8 cellular contexts compared by ENCODE assay signal in the genomic region with DNA sequence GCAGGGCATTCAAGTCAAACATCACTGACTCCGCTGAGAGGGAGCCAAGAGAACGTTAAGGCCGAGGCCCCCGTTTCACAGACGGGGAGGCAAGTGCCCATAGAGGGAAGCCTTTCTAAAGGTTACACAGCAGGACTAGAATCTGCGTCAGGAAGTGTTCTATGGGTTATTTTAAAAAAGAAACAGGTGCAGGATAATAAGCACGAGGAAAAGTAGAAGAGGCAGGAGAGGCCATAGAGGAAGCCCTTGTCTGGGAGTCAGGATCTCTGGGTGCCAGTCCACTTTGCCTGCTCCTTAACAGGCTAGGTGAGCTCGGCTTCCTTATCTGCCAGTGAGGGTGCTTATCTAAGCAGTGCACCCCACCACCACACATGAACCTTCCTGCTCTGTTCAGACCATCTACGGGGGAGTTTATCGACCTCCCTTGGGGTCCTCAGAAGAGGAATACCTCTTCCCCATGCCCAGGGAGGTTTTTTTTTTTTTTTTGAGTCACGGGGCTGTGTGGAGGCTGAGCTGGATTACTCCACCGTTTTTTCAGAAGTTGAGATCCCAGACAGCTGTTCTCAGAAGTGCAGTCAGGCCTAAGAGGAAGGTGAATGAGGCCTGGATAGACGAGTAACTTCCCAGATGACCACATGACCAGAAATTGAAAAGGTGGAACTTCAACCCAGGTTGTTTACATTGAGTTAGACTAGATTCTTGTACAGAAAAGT. TPM values are rescaled to one million over a fixed set of nuclear protein-coding genes. Genes with fewer than 3 reads are reported as not detected.
DNase-seq lines count a peak whose midpoint lies in the region; ATAC-seq and TF ChIP-seq lines count a peak whose summit lies in the region.

No MANE protein-coding gene starts in this region.

- H3K9me3 ChIP-seq in HUES64 (ENCODE audit: insufficient read depth, low read depth, low read length) (no peaks in the 10 kb centered on the region), WERI-Rb-1 (ENCODE audit: severe bottlenecking) (no peaks in the 10 kb centered on the region), psoas muscle (no peaks in the 10 kb centered on the region)

- peak overlapping the region; percentile 24 for H3K9ac ChIP-seq in HUES64 (ENCODE audit: low read depth, low read length)

- no peak for TF ChIP-seq CTCF in WERI-Rb-1 (IDR thresholded peaks at IDR 0.05; ENCODE audit: low read depth, low read length)
- no peak for TF ChIP-seq CTCF in psoas muscle (IDR thresholded peaks at IDR 0.05)

- 40% methylated on average over 13 of the region's 13 CpGs for WGBS in HUES64
- WGBS in psoas muscle, 3 donors = 11 to 16% (median 15%) methylated on average over 13 of the region's 13 CpGs

- H3K27me3 ChIP-seq in HUES64 (ENCODE audit: insufficient read depth, low read length) (peaks cover 15% of the 10 kb centered on the region), WERI-Rb-1 (ENCODE audit: insufficient read depth, low read depth, severe bottlenecking) (no peaks in the 10 kb centered on the region), psoas muscle (ENCODE audit: insufficient read depth in 3 of 3, low read length in 2 of 3) (no peaks in the 10 kb centered on the region)

- H3K4me3 ChIP-seq in HUES64 (ENCODE audit: low read length) (peak overlapping the region; percentile 87), WERI-Rb-1 (ENCODE audit: low read depth, low read length) (peak overlapping the region; percentile 39), psoas muscle (peak overlapping the region; percentile 78)

- peak overlapping the region; percentile 71; the same call in 1 of the 2 replicates for H3K27ac ChIP-seq in HUES64 (ENCODE audit: low read depth, low read length)
- peak overlapping the region; percentile 94 for H3K27ac ChIP-seq in WERI-Rb-1
- H3K27ac ChIP-seq in psoas muscle = peak overlapping the region; percentile 95

- H3K36me3 ChIP-seq in HUES64 (ENCODE audit: insufficient read depth, low read length) (no peaks in the 10 kb centered on the region), WERI-Rb-1 (peaks cover 10% of the 10 kb centered on the region), psoas muscle (ENCODE audit: insufficient read depth in 1 of 2, low read depth in 1 of 2) (peaks cover 0 to 5% of the 10 kb centered on the region in 2 donors)

- ATAC-seq in psoas muscle (peak in 2 of 4 donors; percentile 2 to 6), HG02970 (IDR thresholded peaks at IDR 0.05; ENCODE audit: low FRiP score, unreplicated experiment) (no peak), sciatic nerve (no peak)

- intact Hi-C loops in psoas muscle (cut with DNase I) = loop anchor here in 1 of 2 donors (5.0 kb wide), 1 partner anchor 34 kb away; no protein-coding TSS in a partner anchor
- intact Hi-C loops in sciatic nerve (cut with DNase I) = no loop called here

- DNase-seq in DMS79 treated with DMSO at 0.1 percent for 48 hours (lab: John Stamatoyannopoulos, UW) = peak; percentile 91
- peak; percentile 56 for DNase-seq in WERI-Rb-1
- DNase-seq in germinal center (ENCODE audit: low spot score) = peak; percentile 33
- no peak for DNase-seq in psoas muscle
- DNase-seq in sciatic nerve (ENCODE audit: low spot score) = no peak
- DNase-seq in T-helper 9 cell = no peak

- H3K4me1 ChIP-seq in HUES64 (ENCODE audit: insufficient read depth, low read length) (peaks cover 21% of the 10 kb centered on the region), psoas muscle (peaks cover 27% of the 10 kb centered on the region)

RNA-seq across cellular contexts. Expression of a gene that starts 1.2 kb away (rescaled TPM):
- polyA plus RNA-seq in HUES64 (2013, experiment 1 of 2) = 7.5 TPM
- polyA plus RNA-seq in HUES64 (2013, experiment 2 of 2) = 10.5 TPM
- total RNA-seq in psoas muscle (10 to 100 TPM in 3 of 4 donors, 1 to 10 TPM in 1; 9.7 to 18.5 (median 15.1) TPM), sciatic nerve (64.7 TPM)
- polyA plus RNA-seq in psoas muscle = 1 to 10 TPM; 5.7 to 9.6 (median 8.0) TPM

Comparison
In these comparisons a context has a peak if more than half of its experiments do, and no peak if none do; other contexts are left out.
1. DNase-seq: peak in DMS79 treated with DMSO at 0.1 percent for 48 hours (single experiment), WERI-Rb-1 (single experiment) and germinal center (single experiment); none in psoas muscle (0 of 2), sciatic nerve (single experiment) and T-helper 9 cell (single experiment).
2. Peak in every context shown above with its lines, with median percentiles within 50 percentile points of each other: H3K27ac ChIP-seq and H3K4me3 ChIP-seq.